11 cellular contexts compared by ENCODE assay signal in the genomic region with DNA sequence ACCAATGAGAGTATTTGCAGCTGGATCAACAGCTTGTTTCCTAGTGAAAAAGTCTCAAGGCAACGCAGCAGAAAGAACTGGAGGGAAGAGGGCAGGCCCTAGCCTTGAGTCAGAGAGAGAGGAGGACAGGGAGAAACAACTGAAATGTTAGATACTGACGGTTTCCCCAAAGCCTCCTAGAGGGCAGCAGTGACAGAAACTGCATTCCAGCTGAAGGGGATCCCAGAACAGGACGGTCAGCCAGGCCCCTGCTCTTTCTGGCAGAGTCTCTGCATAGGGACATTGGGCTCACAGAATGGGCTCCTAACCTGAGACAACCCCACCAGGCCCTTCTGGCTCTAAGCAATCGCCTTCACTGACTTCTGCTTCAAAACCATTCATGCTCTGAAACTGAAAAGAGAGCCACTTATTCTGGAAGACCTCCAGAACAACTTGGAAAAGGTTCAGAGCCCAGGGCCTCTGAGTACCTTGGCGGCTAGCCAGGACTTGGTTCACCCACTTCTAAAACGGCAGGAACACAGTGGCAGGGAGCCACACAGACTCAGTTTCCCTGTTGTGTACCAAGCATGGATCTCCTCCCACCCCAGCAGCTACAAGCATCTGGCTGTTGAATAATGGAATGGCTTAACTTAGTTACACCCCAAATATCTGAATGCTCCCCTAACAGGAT.
DNase-seq lines count a peak whose midpoint lies in the region; ATAC-seq lines count a peak whose summit lies in the region.
"Had no signal": no experiment of that assay in that cellular context is flagged by ENCODE, and none has a peak within 500 bp of the region (broad histone marks: within the 10 kb centered on the region; RNA-seq: fewer than 3 reads in every experiment).

No MANE protein-coding gene starts in this region.

- in situ Hi-C loops in GM23248 (cut with MboI) (no loop called here), SK-MEL-5 (cut with HindIII; ENCODE audit: low pct_unique_long_range_greater_than_20kb, low sequenced_read_pairs) (no loop called here)

- H3K4me1 ChIP-seq in GM23248 (ENCODE audit: insufficient read depth): no peaks in the 10 kb centered on the region

- H3K9me2 ChIP-seq in GM23248 (ENCODE audit: insufficient read depth): no peaks in the 10 kb centered on the region

- no peaks in the 10 kb centered on the region for H3K79me2 ChIP-seq in GM23248 (ENCODE audit: insufficient read depth)

- no peak overlapping the region for H3K9ac ChIP-seq in GM23248

- intact Hi-C loops in Right ventricle myocardium superior (cut with DNase I): no loop called here
- intact Hi-C loops in posterior vena cava (cut with DNase I): no loop called here

- 16 to 23% methylated on average over 6 of the region's 6 CpGs for WGBS in GM23248 (ENCODE audit: low coverage in 1 of 2, low lambda C conversion rate in 2 of 2, missing lambda C conversion rate in 2 of 2), 2 experiments

- no peaks in the 10 kb centered on the region for H3F3A ChIP-seq in GM23248 (ENCODE audit: insufficient read depth)

- H2AFZ ChIP-seq in GM23248: no peak overlapping the region

- no peaks in the 10 kb centered on the region for H4K20me1 ChIP-seq in GM23248 (ENCODE audit: insufficient read depth)

- no peak overlapping the region for H3K27ac ChIP-seq in GM23248

- no peaks in the 10 kb centered on the region for H3K9me3 ChIP-seq in GM23248 (ENCODE audit: low read depth)

- H3K36me3 ChIP-seq in GM23248 (ENCODE audit: low read depth): no peaks in the 10 kb centered on the region

- peaks cover 12% of the 10 kb centered on the region for H3K27me3 ChIP-seq in GM23248 (replicated peaks; ENCODE audit: insufficient read depth)

- H3K4me3 ChIP-seq in GM23248: no peak overlapping the region

- peak; percentile 85 for ATAC-seq in Right ventricle myocardium superior (ENCODE audit: poor library complexity)
- ATAC-seq in HG03521 (IDR thresholded peaks at IDR 0.05; ENCODE audit: unreplicated experiment): no peak
- ATAC-seq in GM21717 (IDR thresholded peaks at IDR 0.05; ENCODE audit: unreplicated experiment): no peak

- DNase-seq in GM23248 (peak; percentile 32), SK-MEL-5 (ENCODE audit: low read depth, low spot score) (peak; percentile 17), Right ventricle myocardium superior (no peak), posterior vena cava (ENCODE audit: low spot score) (peak; percentile 49), glomerular visceral epithelial cell (ENCODE audit: extremely low spot score) (no peak), D341Med (ENCODE audit: low spot score) (no peak)
- DNase-seq: activated CD4-positive, CD25-positive, alpha-beta regulatory T cell treated with anti-CD3 and anti-CD28 coated beads, Interleukin-2, amount 50 U/mL, for 72 hours; activated naive CD4-positive, alpha-beta T cell treated with anti-CD3 and anti-CD28 coated beads for 36 hours; KBM-7 had no signal

- H3K4me2 ChIP-seq in GM23248 (ENCODE audit: unreplicated experiment): no peak overlapping the region

Comparison
In these comparisons a context has a peak if more than half of its experiments do, and no peak if none do; other contexts are left out.
1. DNase-seq: peak in GM23248 (single experiment), SK-MEL-5 (single experiment) and posterior vena cava (single experiment); none in Right ventricle myocardium superior (single experiment), glomerular visceral epithelial cell (single experiment) and D341Med (single experiment).